In the genomic region with DNA sequence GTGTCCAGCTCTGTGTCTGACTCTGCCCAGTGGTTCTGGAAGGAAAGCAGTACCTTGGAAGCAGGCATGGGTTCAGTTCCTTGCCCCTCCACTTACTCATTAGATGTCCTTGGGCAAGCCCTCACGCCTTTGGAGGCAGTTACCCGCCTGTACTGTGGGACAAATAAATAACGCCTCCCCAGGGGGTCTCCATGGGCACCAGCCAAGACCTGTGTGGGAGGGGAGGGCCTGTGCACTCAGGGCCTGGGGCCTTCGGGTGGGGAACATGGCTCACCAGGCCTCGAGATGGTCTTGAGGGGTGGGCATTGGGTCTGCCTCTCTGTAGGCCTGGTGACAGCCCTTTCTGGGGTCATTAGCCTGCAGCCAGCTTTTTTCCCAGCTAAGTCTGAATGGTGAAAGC, we compare ENCODE assay signal across 1 cellular context.
TF ChIP-seq lines count a peak whose summit lies in the region.

No MANE protein-coding gene starts in this region.

TF ChIP-seq in H1, 55 proteins besides CTCF, POLR2A, EP300 and RAD21:
- TF ChIP-seq CTBP2 (IDR thresholded peaks at IDR 0.05; ENCODE audit: borderline replicate concordance, insufficient read depth, insufficient read length, low read length) (no peak), CHD1 (IDR thresholded peaks at IDR 0.05; ENCODE audit: low read depth, low read length) (no peak), HDAC2 (IDR thresholded peaks at IDR 0.05; ENCODE audit: borderline replicate concordance in 1 of 2, low read depth in 2 of 2, low read length in 2 of 2) (no peak), POU5F1 (IDR thresholded peaks at IDR 0.05; ENCODE audit: low read depth, low read length) (no peak), MAFK (IDR thresholded peaks at IDR 0.05; ENCODE audit: low read depth, low read length) (no peak)
